ENCODE assay signal across 9 cellular contexts in the genomic region with DNA sequence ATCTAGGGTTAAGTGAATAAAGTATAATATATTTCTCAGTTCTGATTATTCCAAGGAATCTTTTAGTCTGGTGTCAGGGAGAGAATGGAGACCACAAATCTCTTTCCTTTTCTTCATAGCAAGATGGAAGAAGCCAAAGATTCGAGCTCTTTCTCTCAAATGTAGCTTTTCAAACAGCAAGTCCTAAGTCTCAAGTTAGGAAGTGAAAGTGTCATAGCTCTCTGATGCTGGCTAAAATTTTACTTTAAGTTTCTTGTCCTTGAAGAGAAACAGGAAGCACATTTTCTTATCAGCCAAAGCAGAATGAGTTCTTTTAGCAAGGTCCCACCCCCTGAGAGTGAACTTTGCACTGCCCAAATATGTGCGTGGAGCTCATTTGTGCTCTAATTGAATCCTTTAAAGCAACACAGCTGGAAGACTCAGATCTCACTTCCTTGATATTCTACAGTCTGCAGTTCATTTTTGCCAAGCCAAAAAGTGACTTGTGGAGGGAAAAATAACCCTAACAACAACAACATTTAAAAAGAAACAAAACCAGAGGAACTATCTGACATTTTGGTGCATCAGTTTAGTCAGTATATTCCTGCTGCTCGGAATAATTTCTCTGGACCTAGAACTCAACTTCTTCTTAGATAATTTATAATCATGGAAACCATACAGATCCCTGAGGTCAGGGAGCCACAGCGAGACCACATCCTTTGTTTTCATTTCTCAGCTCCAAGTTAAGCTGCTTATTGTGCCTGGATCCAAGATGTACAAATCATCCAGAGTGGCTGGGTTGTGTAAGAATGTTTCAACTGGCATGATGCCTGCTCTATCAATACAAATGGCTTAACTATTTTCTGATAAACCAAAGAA.
A peak's percentile ranks its signal among the peaks of the same experiment; 100 is the strongest.
DNase-seq lines count a peak whose midpoint lies in the region; ATAC-seq lines count a peak whose summit lies in the region.
"Had no signal": no experiment of that assay in that cellular context is flagged by ENCODE, and none has a peak within 500 bp of the region (broad histone marks: within the 10 kb centered on the region; RNA-seq: fewer than 3 reads in every experiment).

No MANE protein-coding gene starts in this region.

- CTCF ChIA-PET in activated naive CD4-positive, alpha-beta T cell treated with anti-CD3 and anti-CD28 coated beads, Interleukin-2, amount 10 ng/mL, durations not matched to agents 7 days and 5 days (lab: Charles Lee) = interaction anchor here (0.7 to 1.9 kb wide), 3 partner anchors 9 to 262 kb away, joined by 3 to 4 read pairs (median 3); no protein-coding TSS in a partner anchor

- ATAC-seq in HG02884 (IDR thresholded peaks at IDR 0.05; ENCODE audit: unreplicated experiment) = peak; percentile 98
- ATAC-seq: foreskin keratinocyte had no signal

- H3K9me3 Mint-ChIP-seq in activated naive CD4-positive, alpha-beta T cell treated with anti-CD3 and anti-CD28 coated beads, Interleukin-2, amount 10 ng/mL, durations not matched to agents 7 days and 5 days = no peaks in the 10 kb centered on the region

- peaks cover 9 to 11% of the 10 kb centered on the region in 2 donors for H3K4me1 ChIP-seq in duodenal mucosa (ENCODE audit: control insufficient read depth in 1 of 2, insufficient read depth in 2 of 2, low read length in 2 of 2)
- H3K4me1 ChIP-seq: foreskin keratinocyte had no signal

- H3K36me3 Mint-ChIP-seq in activated naive CD4-positive, alpha-beta T cell treated with anti-CD3 and anti-CD28 coated beads, Interleukin-2, amount 10 ng/mL, durations not matched to agents 7 days and 5 days = no peaks in the 10 kb centered on the region

- peaks cover 13% of the 10 kb centered on the region for H3K4me1 Mint-ChIP-seq in activated naive CD4-positive, alpha-beta T cell treated with anti-CD3 and anti-CD28 coated beads, Interleukin-2, amount 10 ng/mL, durations not matched to agents 7 days and 5 days

- no peaks in the 10 kb centered on the region for H3K36me3 ChIP-seq in duodenal mucosa (ENCODE audit: control insufficient read depth in 1 of 2, insufficient read depth in 2 of 2, low read length in 2 of 2)

- peak overlapping the region; percentile 66 for H3K27ac Mint-ChIP-seq in activated naive CD4-positive, alpha-beta T cell treated with anti-CD3 and anti-CD28 coated beads, Interleukin-2, amount 10 ng/mL, durations not matched to agents 7 days and 5 days

- no peak overlapping the region for H3K4me3 Mint-ChIP-seq in activated naive CD4-positive, alpha-beta T cell treated with anti-CD3 and anti-CD28 coated beads, Interleukin-2, amount 10 ng/mL, durations not matched to agents 7 days and 5 days

- peaks cover 4% of the 10 kb centered on the region for H3K27me3 Mint-ChIP-seq in activated naive CD4-positive, alpha-beta T cell treated with anti-CD3 and anti-CD28 coated beads, Interleukin-2, amount 10 ng/mL, durations not matched to agents 7 days and 5 days

- peak overlapping the region; percentile 16 to 44 for H3K4me3 ChIP-seq in duodenal mucosa (ENCODE audit: low read depth in 1 of 2, low read length in 2 of 2)

- H3K27ac ChIP-seq in duodenal mucosa (ENCODE audit: low read depth, low read length) = no peak overlapping the region
- H3K27ac ChIP-seq: foreskin keratinocyte had no signal

- H3K27me3 ChIP-seq in duodenal mucosa (ENCODE audit: control insufficient read depth in 1 of 2, insufficient read depth in 2 of 2, low read length in 2 of 2) = no peaks in the 10 kb centered on the region
- H3K27me3 ChIP-seq: foreskin keratinocyte had no signal

- peak; percentile 37 for DNase-seq in activated naive CD4-positive, alpha-beta T cell treated with anti-CD3 and anti-CD28 coated beads, Interleukin-2, amount 10 ng/mL, durations not matched to agents 7 days and 5 days
- no peak for DNase-seq in activated naive CD4-positive, alpha-beta T cell (lab: John Stamatoyannopoulos, UW)
- peak; percentile 52 for DNase-seq in NCI-H82 treated with DMSO at 0.1 percent for 48 hours (lab: John Stamatoyannopoulos, UW; ENCODE audit: unreplicated experiment)
- peak; percentile 84 for DNase-seq in mucosa of gallbladder (ENCODE audit: low spot score)
- DNase-seq in NCI-H1436 (lab: John Stamatoyannopoulos, UW) = no peak
- DNase-seq in NCI-H510A treated with DMSO at 0.1 percent for 48 hours (lab: John Stamatoyannopoulos, UW) = no peak

- no peak overlapping the region for H3K9ac ChIP-seq in duodenal mucosa (ENCODE audit: low read depth in 1 of 2, low read length in 2 of 2)

- no peaks in the 10 kb centered on the region for H3K9me3 ChIP-seq in duodenal mucosa (ENCODE audit: control insufficient read depth in 1 of 2, low read length in 2 of 2)

Comparison
In these comparisons a context has a peak if more than half of its experiments do, and no peak if none do; other contexts are left out.
1. DNase-seq: peak in activated naive CD4-positive, alpha-beta T cell treated with anti-CD3 and anti-CD28 coated beads, Interleukin-2, amount 10 ng/mL, durations not matched to agents 7 days and 5 days (single experiment), NCI-H82 treated with DMSO at 0.1 percent for 48 hours (single experiment) and mucosa of gallbladder (single experiment); none in activated naive CD4-positive, alpha-beta T cell (0 of 4), NCI-H1436 (single experiment) and NCI-H510A treated with DMSO at 0.1 percent for 48 hours (single experiment).